8 cellular contexts compared by ENCODE assay signal in the genomic region with DNA sequence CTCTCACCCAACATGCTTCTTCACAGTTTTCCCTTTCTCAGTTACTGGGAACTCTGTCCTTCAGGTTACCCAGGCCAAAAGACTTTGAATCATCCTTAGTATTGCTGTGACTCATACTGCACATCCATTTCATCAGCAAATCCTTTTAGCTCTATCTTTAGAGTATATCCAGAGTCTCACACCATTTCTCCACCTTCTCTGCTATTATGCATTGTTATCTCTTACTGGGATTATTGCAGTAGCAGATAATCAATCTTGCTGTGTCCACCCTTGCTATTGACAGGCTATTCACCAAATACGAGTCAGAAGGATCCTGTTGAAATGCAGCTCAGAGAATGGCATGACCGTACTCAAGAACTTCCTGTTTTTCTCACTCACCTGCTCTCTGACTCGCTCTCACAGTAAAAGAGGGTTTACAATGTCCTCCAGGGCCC. TPM values are rescaled to one million over a fixed set of nuclear protein-coding genes. Genes with fewer than 3 reads are reported as not detected.
DNase-seq lines count a peak whose midpoint lies in the region; ATAC-seq and TF ChIP-seq lines count a peak whose summit lies in the region.

No MANE protein-coding gene starts in this region.

- no peak for TF ChIP-seq CTCF in GM20000 (IDR thresholded peaks at IDR 0.05; ENCODE audit: extremely low read depth, missing control alignments)

- peak; percentile 89 for DNase-seq in ELR (ENCODE audit: low read depth)
- DNase-seq in GM20000 (ENCODE audit: low spot score), result peak; percentile 12
- DNase-seq in SW480 (ENCODE audit: low spot score), result peak; percentile 6
- peak; percentile 10 to 68 for DNase-seq in lung microvascular endothelial cell (ENCODE audit: low read depth in 2 of 2)
- no peak for DNase-seq in NCI-H1436 treated with DMSO at 0.1 percent for 48 hours (lab: John Stamatoyannopoulos, UW)
- DNase-seq in posterior vena cava (ENCODE audit: low spot score), result no peak
- DNase-seq in central memory CD4-positive, alpha-beta T cell, result no peak

- peak; percentile 64 for ATAC-seq in HG03457 (IDR thresholded peaks at IDR 0.05; ENCODE audit: unreplicated experiment)

- intact Hi-C loops in posterior vena cava (cut with DNase I), result no loop called here

RNA-seq across cellular contexts. Expression of a gene that starts 57.3 kb away (rescaled TPM):
- total RNA-seq in lung microvascular endothelial cell, result 6.5 TPM in 2 replicates
- 10 to 100 TPM in 1 of 2 donors, 1 to 10 TPM in 1; 9.6 to 15.7 TPM for total RNA-seq in posterior vena cava

Comparison
In these comparisons a context has a peak if more than half of its experiments do, and no peak if none do; other contexts are left out.
1. DNase-seq: peak in ELR (single experiment), GM20000 (single experiment), SW480 (single experiment) and lung microvascular endothelial cell (2 of 2); none in NCI-H1436 treated with DMSO at 0.1 percent for 48 hours (single experiment), posterior vena cava (single experiment) and central memory CD4-positive, alpha-beta T cell (single experiment).